In genomic region chr3:177106184-177106583, GRCh38 we compare ENCODE assay signal across 1 cellular context.
TF ChIP-seq lines count a peak whose summit lies in the region.

No MANE protein-coding gene starts in this region.

TF ChIP-seq in GM23338, 12 proteins besides CTCF, POLR2A, EP300 and RAD21 (continued from another document):
- TF ChIP-seq REST (IDR thresholded peaks at IDR 0.05; ENCODE audit: unreplicated experiment) (no peak), EZH2 (IDR thresholded peaks at IDR 0.05; ENCODE audit: low read depth, unreplicated experiment) (no peak), ZNF331 (CRISPR knock-in tag; IDR thresholded peaks at IDR 0.05; ENCODE audit: low read depth) (no peak), STAT1 (IDR thresholded peaks at IDR 0.05; ENCODE audit: unreplicated experiment) (no peak), ZNF114 (CRISPR knock-in tag; IDR thresholded peaks at IDR 0.05) (no peak), CREB1 (CRISPR knock-in tag; IDR thresholded peaks at IDR 0.05; ENCODE audit: low read depth) (no peak), JUNB (IDR thresholded peaks at IDR 0.05; ENCODE audit: unreplicated experiment) (no peak), POLR2AphosphoS5 (IDR thresholded peaks at IDR 0.05; ENCODE audit: low read depth) (no peak)
